In genomic region chr5:38531518-38531917, GRCh38 we compare ENCODE assay signal across 11 cellular contexts. TPM values are rescaled to one million over a fixed set of nuclear protein-coding genes. Genes with fewer than 3 reads are reported as not detected.
"Had no signal": no experiment of that assay in that cellular context is flagged by ENCODE, and none has a peak within 500 bp of the region (broad histone marks: within the 10 kb centered on the region; RNA-seq: fewer than 3 reads in every experiment).

No MANE protein-coding gene starts in this region.

- ATAC-seq: natural killer cell treated with Interleukin-12 subunit alpha and Interleukin-12 subunit beta and Interleukin-15 and Interleukin-18, amount 100 ng/mL, for 72 hours; stimulated activated naive CD8-positive, alpha-beta T cell treated with anti-CD3 and anti-CD28 coated beads, Interleukin-15, amount 100 ng/mL, for 72 hours had no signal

- H3K4me3 ChIP-seq: suprapubic skin had no signal

- H3K27me3 ChIP-seq: suprapubic skin had no signal

- H3K9me3 ChIP-seq: suprapubic skin had no signal

- H3K27ac ChIP-seq: suprapubic skin had no signal

- FAIRE-seq: keratinocyte had no signal

- DNase-seq: activated B cell treated with CpG ODN at 0.5 μM for 24 hours; activated CD4-positive, alpha-beta memory T cell treated with anti-CD3 and anti-CD28 coated beads for 36 hours; activated CD4-positive, alpha-beta T cell treated with anti-CD3 and anti-CD28 coated beads for 4 hours; activated naive CD8-positive, alpha-beta T cell treated with anti-CD3 and anti-CD28 coated beads for 36 hours; activated T-cell treated with anti-CD3 and anti-CD28 coated beads for 4 hours; amniotic stem cell; stimulated activated CD4-positive, alpha-beta T cell treated with anti-CD3 and anti-CD28 coated beads, Interleukin-2, amount 100 ng/mL, for 48 hours; stimulated activated naive CD8-positive, alpha-beta T cell treated with anti-CD3 and anti-CD28 coated beads, Interleukin-15, amount 100 ng/mL, for 72 hours had no signal

RNA-seq across cellular contexts. Expression of gene LIFR, which starts 24.9 kb away (rescaled TPM):
- total RNA-seq: activated B cell treated with CpG ODN at 0.5 μM for 24 hours; activated naive CD8-positive, alpha-beta T cell treated with anti-CD3 and anti-CD28 coated beads for 36 hours; natural killer cell treated with Interleukin-12 subunit alpha and Interleukin-12 subunit beta and Interleukin-15 and Interleukin-18, amount 100 ng/mL, for 72 hours had no signal
